ENCODE assay signal across 20 cellular contexts in genomic region chr16:6362321-6362720, GRCh38.
"Had no signal": no experiment of that assay in that cellular context is flagged by ENCODE, and none has a peak within 500 bp of the region (broad histone marks: within the 10 kb centered on the region; RNA-seq: fewer than 3 reads in every experiment).

No MANE protein-coding gene starts in this region.

- DNase-seq: KBM-7, MV-4-11, NCI-H1048, NCI-H1105, NCI-H1417 treated with DMSO at 0.1 percent for 48 hours, NCI-H146, NCI-H187 treated with DMSO at 0.1 percent for 48 hours, NCI-H2029 treated with DMSO at 0.1 percent for 48 hours, NCI-H2171, NCI-H226, NCI-H446, NCI-H510A, NCI-H524 treated with DMSO at 0.1 percent for 48 hours, NCI-H82, Right ventricle myocardium superior, RPMI8226, SIG-M5, T-helper 1 cell, T-helper 17 cell had no signal

- ATAC-seq: SK-N-SH treated with all-trans-retinoic acid at 6 μM for 48 hours, T-helper 17 cell had no signal
